In genomic region chr5:164012376-164012775, GRCh38 we compare ENCODE assay signal across 11 cellular contexts.
"Had no signal": no experiment of that assay in that cellular context is flagged by ENCODE, and none has a peak within 500 bp of the region (broad histone marks: within the 10 kb centered on the region; RNA-seq: fewer than 3 reads in every experiment).

No MANE protein-coding gene starts in this region.

- ATAC-seq: activated CD4-positive, CD25-positive, alpha-beta regulatory T cell treated with anti-CD3 and anti-CD28 coated beads, Interleukin-2, amount 50 U/mL, for 24 hours; gastroesophageal sphincter; heart left ventricle; stimulated activated naive CD8-positive, alpha-beta T cell treated with anti-CD3 and anti-CD28 coated beads, Interleukin-15, amount 100 ng/mL, for 72 hours had no signal

- H3K36me3 ChIP-seq: brain microvascular endothelial cell, gastroesophageal sphincter, heart left ventricle, tibial artery had no signal

- H3K27me3 ChIP-seq: brain microvascular endothelial cell, gastroesophageal sphincter, tibial artery had no signal

- H3K27ac ChIP-seq: brain microvascular endothelial cell, gastroesophageal sphincter, heart left ventricle, tibial artery, VCaP had no signal

- H3K4me3 ChIP-seq: gastroesophageal sphincter, heart left ventricle, tibial artery had no signal

- DNase-seq: activated gamma-delta T cell; activated T-cell treated with anti-CD3 and anti-CD28 coated beads for 4 hours; aorta; effector CD8-positive, alpha-beta T cell; tibial artery had no signal

- H3K4me1 ChIP-seq: gastroesophageal sphincter, heart left ventricle, tibial artery had no signal

- H3K9me3 ChIP-seq: gastroesophageal sphincter, heart left ventricle, tibial artery had no signal
